In the genomic region with DNA sequence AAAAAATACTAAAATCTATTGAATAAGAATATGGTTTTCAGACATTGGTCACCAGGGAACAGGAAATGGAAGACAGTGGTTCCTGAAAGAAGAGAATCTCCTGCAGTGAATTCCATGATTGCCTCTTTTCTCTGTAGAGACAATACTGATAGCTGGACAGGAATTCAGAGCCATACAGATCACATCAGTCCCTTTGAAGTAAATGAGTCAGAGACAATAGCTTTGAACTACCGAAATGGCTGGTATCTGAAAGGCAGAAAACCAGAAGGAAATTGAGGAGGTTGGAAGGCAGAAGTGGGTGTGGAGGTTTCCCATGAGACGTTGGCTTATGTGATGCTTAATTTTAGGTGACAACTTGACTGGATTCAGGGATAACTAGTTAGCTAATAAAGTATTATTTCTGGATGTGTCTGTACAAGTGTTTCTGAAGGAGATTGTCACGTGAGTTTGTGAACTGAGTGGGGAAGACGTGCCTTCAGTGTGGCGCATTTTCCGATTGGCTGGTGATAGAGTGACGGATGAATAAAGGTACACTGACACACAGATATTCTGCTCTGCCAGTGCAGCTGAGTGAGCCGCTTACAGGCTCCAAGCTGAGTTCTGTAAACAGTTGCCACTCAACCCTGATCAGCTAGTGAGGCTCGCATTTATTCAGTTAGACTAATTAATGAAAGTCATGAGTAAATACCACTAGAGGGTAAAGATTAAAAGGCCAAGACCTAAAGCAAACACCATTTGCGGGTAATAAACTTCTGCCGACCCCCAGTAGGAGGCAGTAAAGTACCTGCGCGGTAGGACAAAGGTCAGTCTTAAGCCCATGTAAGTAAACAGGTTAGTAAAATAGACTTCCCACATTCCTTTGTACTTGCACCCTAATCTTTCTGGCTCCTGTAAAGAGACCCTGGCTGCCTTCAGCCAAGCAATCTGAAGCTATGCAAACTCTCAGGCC, we compare ENCODE assay signal across 21 cellular contexts.
DNase-seq lines count a peak whose midpoint lies in the region; ATAC-seq and TF ChIP-seq lines count a peak whose summit lies in the region.
"Had no signal": no experiment of that assay in that cellular context is flagged by ENCODE, and none has a peak within 500 bp of the region (broad histone marks: within the 10 kb centered on the region; RNA-seq: fewer than 3 reads in every experiment).

No MANE protein-coding gene starts in this region.

- no peak overlapping the region for H3K27ac Mint-ChIP-seq in CD4-positive, alpha-beta T cell
- H3K27ac Mint-ChIP-seq: activated naive CD8-positive, alpha-beta T cell treated with anti-CD3 and anti-CD28 coated beads, Interleukin-2, amount 10 ng/mL, durations not matched to agents 7 days and 5 days; stimulated activated naive B cell treated with anti-CD40 and anti-IgM and Interleukin-4, amounts not matched to agents 10 μg/mL and 1 μg/mL and 100 μg/mL, for 72 hours had no signal

- H3K4me1 Mint-ChIP-seq in CD4-positive, alpha-beta T cell (ENCODE audit: low read depth), result no peaks in the 10 kb centered on the region
- H3K4me1 Mint-ChIP-seq: activated naive CD8-positive, alpha-beta T cell treated with anti-CD3 and anti-CD28 coated beads, Interleukin-2, amount 10 ng/mL, durations not matched to agents 7 days and 5 days; stimulated activated naive B cell treated with anti-CD40 and anti-IgM and Interleukin-4, amounts not matched to agents 10 μg/mL and 1 μg/mL and 100 μg/mL, for 72 hours had no signal

- H3K4me3 ChIP-seq in endocrine pancreas (ENCODE audit: control insufficient read depth, insufficient read depth, low read length), result peak overlapping the region; percentile 29
- H3K4me3 ChIP-seq: BLaER1 treated with 17β-estradiol and CSF1 and Interleukin-3, amounts not matched to agents 10 nM and 100 nM; tibial artery had no signal

- DNase-seq in NCI-H146 (lab: John Stamatoyannopoulos, UW), result peak; percentile 7
- no peak for DNase-seq in NCI-H146 treated with DMSO at 0.1 percent for 48 hours (lab: John Stamatoyannopoulos, UW; ENCODE audit: unreplicated experiment)
- peak; percentile 42 for DNase-seq in NCI-H69 (lab: John Stamatoyannopoulos, UW)
- DNase-seq in retina, result peak; percentile 19
- no peak for DNase-seq in superior temporal gyrus (ENCODE audit: extremely low spot score)
- no peak for DNase-seq in CD4-positive, alpha-beta T cell
- DNase-seq: activated CD4-positive, CD25-positive, alpha-beta regulatory T cell treated with anti-CD3 and anti-CD28 coated beads, Interleukin-2, amount 50 U/mL, for 72 hours; activated naive CD8-positive, alpha-beta T cell treated with anti-CD3 and anti-CD28 coated beads, Interleukin-2, amount 10 ng/mL, durations not matched to agents 7 days and 5 days; brain microvascular endothelial cell; cortex of kidney; foreskin melanocyte; NCI-H187; NCI-H345; right cardiac atrium; stimulated activated naive B cell treated with anti-CD40 and anti-IgM and Interleukin-4, amounts not matched to agents 10 μg/mL and 1 μg/mL and 100 μg/mL, for 72 hours; tibial artery had no signal

- POLR2A ChIA-PET in CD4-positive, alpha-beta T cell (lab: Charles Lee), result no interaction called here

- no peaks in the 10 kb centered on the region for H3K9me3 ChIP-seq in endocrine pancreas (ENCODE audit: control insufficient read depth, low read length)
- H3K9me3 ChIP-seq in CD4-positive, alpha-beta T cell (ENCODE audit: control insufficient read depth, low read length), result no peaks in the 10 kb centered on the region
- H3K9me3 ChIP-seq: BLaER1 treated with 17β-estradiol and CSF1 and Interleukin-3, amounts not matched to agents 10 nM and 100 nM; tibial artery had no signal

- H3K36me3 ChIP-seq in endocrine pancreas (ENCODE audit: control insufficient read depth, insufficient read depth, low read length), result no peaks in the 10 kb centered on the region
- H3K36me3 ChIP-seq: BLaER1 treated with 17β-estradiol and CSF1 and Interleukin-3, amounts not matched to agents 10 nM and 100 nM; brain microvascular endothelial cell; tibial artery had no signal

- CTCF ChIA-PET in CD4-positive, alpha-beta T cell (lab: Charles Lee), result no interaction called here

- H3K27me3 Mint-ChIP-seq in CD4-positive, alpha-beta T cell, result no peaks in the 10 kb centered on the region
- H3K27me3 Mint-ChIP-seq: activated naive CD8-positive, alpha-beta T cell treated with anti-CD3 and anti-CD28 coated beads, Interleukin-2, amount 10 ng/mL, durations not matched to agents 7 days and 5 days; stimulated activated naive B cell treated with anti-CD40 and anti-IgM and Interleukin-4, amounts not matched to agents 10 μg/mL and 1 μg/mL and 100 μg/mL, for 72 hours had no signal

- ATAC-seq in HG03342 (IDR thresholded peaks at IDR 0.05; ENCODE audit: unreplicated experiment), result no peak
- ATAC-seq in CD4-positive, alpha-beta T cell (ENCODE audit: poor library complexity), result no peak
- ATAC-seq: left lobe of liver; right cardiac atrium; SK-N-SH treated with all-trans-retinoic acid at 6 μM for 48 hours; stimulated activated naive B cell treated with anti-CD40 and anti-IgM and Interleukin-4, amounts not matched to agents 10 μg/mL and 1 μg/mL and 100 μg/mL, for 72 hours had no signal

- H3K9ac ChIP-seq in endocrine pancreas (ENCODE audit: control insufficient read depth, insufficient read depth, low read length), result no peak overlapping the region
- H3K9ac ChIP-seq: BLaER1 treated with 17β-estradiol and CSF1 and Interleukin-3, amounts not matched to agents 10 nM and 100 nM had no signal

- H3K36me3 Mint-ChIP-seq in CD4-positive, alpha-beta T cell (ENCODE audit: low read depth), result no peaks in the 10 kb centered on the region
- H3K36me3 Mint-ChIP-seq: activated naive CD8-positive, alpha-beta T cell treated with anti-CD3 and anti-CD28 coated beads, Interleukin-2, amount 10 ng/mL, durations not matched to agents 7 days and 5 days; stimulated activated naive B cell treated with anti-CD40 and anti-IgM and Interleukin-4, amounts not matched to agents 10 μg/mL and 1 μg/mL and 100 μg/mL, for 72 hours had no signal

- no peak overlapping the region for H3K27ac ChIP-seq in CD4-positive, alpha-beta T cell (ENCODE audit: low read depth, low read length)
- H3K27ac ChIP-seq: BLaER1 treated with 17β-estradiol and CSF1 and Interleukin-3, amounts not matched to agents 10 nM and 100 nM; brain microvascular endothelial cell; tibial artery had no signal

- intact Hi-C loops in CD4-positive, alpha-beta T cell (cut with DNase I, micrococcal nuclease), result no loop called here

- peaks cover 8% of the 10 kb centered on the region for H3K9me3 Mint-ChIP-seq in CD4-positive, alpha-beta T cell

- no peaks in the 10 kb centered on the region for H3K27me3 ChIP-seq in endocrine pancreas (ENCODE audit: control insufficient read depth, insufficient read depth, low read length)
- H3K27me3 ChIP-seq in CD4-positive, alpha-beta T cell (ENCODE audit: control insufficient read depth, insufficient read depth, low read length), result no peaks in the 10 kb centered on the region
- H3K27me3 ChIP-seq: BLaER1 treated with 17β-estradiol and CSF1 and Interleukin-3, amounts not matched to agents 10 nM and 100 nM; brain microvascular endothelial cell; tibial artery had no signal

- H3K4me1 ChIP-seq in endocrine pancreas (ENCODE audit: control insufficient read depth, insufficient read depth, low read length), result no peaks in the 10 kb centered on the region
- H3K4me1 ChIP-seq: BLaER1 treated with 17β-estradiol and CSF1 and Interleukin-3, amounts not matched to agents 10 nM and 100 nM; tibial artery had no signal

- no peak for TF ChIP-seq CTCF in CD4-positive, alpha-beta T cell (IDR thresholded peaks at IDR 0.05)

- no peak overlapping the region for H3K4me3 Mint-ChIP-seq in CD4-positive, alpha-beta T cell
- H3K4me3 Mint-ChIP-seq: activated naive CD8-positive, alpha-beta T cell treated with anti-CD3 and anti-CD28 coated beads, Interleukin-2, amount 10 ng/mL, durations not matched to agents 7 days and 5 days; stimulated activated naive B cell treated with anti-CD40 and anti-IgM and Interleukin-4, amounts not matched to agents 10 μg/mL and 1 μg/mL and 100 μg/mL, for 72 hours had no signal

Comparison
In these comparisons a context has a peak if more than half of its experiments do, and no peak if none do; other contexts are left out.
1. DNase-seq: peak in NCI-H146 (single experiment), NCI-H69 (single experiment) and retina (single experiment); none in NCI-H146 treated with DMSO at 0.1 percent for 48 hours (single experiment), superior temporal gyrus (single experiment) and CD4-positive, alpha-beta T cell (0 of 10).